ENCODE assay signal across 31 cellular contexts in the genomic region with DNA sequence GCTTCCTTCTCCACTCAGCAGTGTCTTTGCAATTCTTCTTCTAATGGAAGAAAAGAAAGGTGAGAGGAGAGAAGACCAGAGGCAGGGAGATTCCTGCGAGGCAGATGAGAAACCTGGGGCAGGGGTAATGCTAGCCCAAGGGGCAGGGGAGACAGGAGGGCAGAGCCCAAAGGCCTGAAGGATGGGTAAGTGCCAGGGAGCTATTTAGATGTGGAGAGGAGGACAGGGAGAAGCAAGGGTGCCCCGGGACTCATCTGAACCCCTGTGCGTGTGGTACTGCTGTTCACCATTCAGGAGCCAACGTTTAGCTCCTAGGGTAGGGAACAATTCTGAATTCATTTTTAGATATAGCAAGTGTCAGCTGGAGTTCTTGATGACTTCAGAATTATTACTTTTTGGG.
"Had no signal": no experiment of that assay in that cellular context is flagged by ENCODE, and none has a peak within 500 bp of the region (broad histone marks: within the 10 kb centered on the region; RNA-seq: fewer than 3 reads in every experiment).

No MANE protein-coding gene starts in this region.

- H3K4me3 Mint-ChIP-seq: mesothelial cell of epicardium; naive thymus-derived CD4-positive, alpha-beta T cell; natural killer cell treated with Interleukin-12 subunit alpha and Interleukin-12 subunit beta and Interleukin-15 and Interleukin-18, amount 100 ng/mL, for 72 hours; neural crest cell; stimulated activated naive B cell treated with anti-CD40 and anti-IgM and Interleukin-4, amounts not matched to agents 10 μg/mL and 1 μg/mL and 100 μg/mL, for 72 hours had no signal

- H3K27ac ChIP-seq: left lung, lower lobe of right lung, neutrophil, ovary, right atrium auricular region, right lobe of liver, stomach, testis, thyroid gland, transverse colon, upper lobe of left lung, vagina had no signal

- DNase-seq: hippocampal formation; kidney; left colon; left lung; lower lobe of right lung; mammary epithelial cell; mesenchymal stem cell; mucosa of descending colon; naive thymus-derived CD4-positive, alpha-beta T cell; occipital lobe; ovary; right lobe of liver; stimulated activated CD4-positive, alpha-beta T cell treated with anti-CD3 and anti-CD28 coated beads, Interleukin-1b, Interleukin-23, amount 100 ng/mL, for 48 hours; stimulated activated CD4-positive, alpha-beta T cell treated with anti-CD3 and anti-CD28 coated beads, Interleukin-2, amount 100 ng/mL, for 48 hours; stimulated activated CD4-positive, alpha-beta T cell treated with anti-CD3 and anti-CD28 coated beads, Interleukin-4, amount 100 ng/mL, for 4 hours; stimulated activated CD8-positive, alpha-beta memory T cell treated with anti-CD3 and anti-CD28 coated beads, Interleukin-4, amount 100 ng/mL, for 48 hours; stimulated activated naive B cell treated with anti-CD40 and anti-IgM and Interleukin-4, amounts not matched to agents 10 μg/mL and 1 μg/mL and 100 μg/mL, for 72 hours; stimulated activated naive CD8-positive, alpha-beta T cell treated with anti-CD3 and anti-CD28 coated beads, Interleukin-15, Interleukin-2, amounts not matched to agents 100 U/mL and 50 U/mL, for 24 hours; stomach; testis; thyroid gland; transverse colon; upper lobe of left lung had no signal

- ATAC-seq: left colon; left lung; lower lobe of right lung; mucosa of descending colon; naive thymus-derived CD4-positive, alpha-beta T cell; natural killer cell treated with Interleukin-12 subunit alpha and Interleukin-12 subunit beta and Interleukin-15 and Interleukin-18, amount 100 ng/mL, for 72 hours; right lobe of liver; stimulated activated naive B cell treated with anti-CD40 and anti-IgM and Interleukin-4, amounts not matched to agents 10 μg/mL and 1 μg/mL and 100 μg/mL, for 72 hours; stimulated activated naive CD8-positive, alpha-beta T cell treated with anti-CD3 and anti-CD28 coated beads, Interleukin-15, Interleukin-2, amounts not matched to agents 100 U/mL and 50 U/mL, for 24 hours had no signal

- H3K27ac Mint-ChIP-seq: mesothelial cell of epicardium; naive thymus-derived CD4-positive, alpha-beta T cell; natural killer cell treated with Interleukin-12 subunit alpha and Interleukin-12 subunit beta and Interleukin-15 and Interleukin-18, amount 100 ng/mL, for 72 hours; progenitor cell of endocrine pancreas; stimulated activated naive B cell treated with anti-CD40 and anti-IgM and Interleukin-4, amounts not matched to agents 10 μg/mL and 1 μg/mL and 100 μg/mL, for 72 hours had no signal

- H3K4me3 ChIP-seq: left lung, lower lobe of right lung, mucosa of descending colon, ovary, right atrium auricular region, right lobe of liver, smooth muscle cell, stomach, testis, thyroid gland, transverse colon, upper lobe of left lung, vagina had no signal

- H3K4me1 Mint-ChIP-seq: mesothelial cell of epicardium; naive thymus-derived CD4-positive, alpha-beta T cell; neural crest cell; stimulated activated naive B cell treated with anti-CD40 and anti-IgM and Interleukin-4, amounts not matched to agents 10 μg/mL and 1 μg/mL and 100 μg/mL, for 72 hours had no signal
